9 cellular contexts compared by ENCODE assay signal in the genomic region with DNA sequence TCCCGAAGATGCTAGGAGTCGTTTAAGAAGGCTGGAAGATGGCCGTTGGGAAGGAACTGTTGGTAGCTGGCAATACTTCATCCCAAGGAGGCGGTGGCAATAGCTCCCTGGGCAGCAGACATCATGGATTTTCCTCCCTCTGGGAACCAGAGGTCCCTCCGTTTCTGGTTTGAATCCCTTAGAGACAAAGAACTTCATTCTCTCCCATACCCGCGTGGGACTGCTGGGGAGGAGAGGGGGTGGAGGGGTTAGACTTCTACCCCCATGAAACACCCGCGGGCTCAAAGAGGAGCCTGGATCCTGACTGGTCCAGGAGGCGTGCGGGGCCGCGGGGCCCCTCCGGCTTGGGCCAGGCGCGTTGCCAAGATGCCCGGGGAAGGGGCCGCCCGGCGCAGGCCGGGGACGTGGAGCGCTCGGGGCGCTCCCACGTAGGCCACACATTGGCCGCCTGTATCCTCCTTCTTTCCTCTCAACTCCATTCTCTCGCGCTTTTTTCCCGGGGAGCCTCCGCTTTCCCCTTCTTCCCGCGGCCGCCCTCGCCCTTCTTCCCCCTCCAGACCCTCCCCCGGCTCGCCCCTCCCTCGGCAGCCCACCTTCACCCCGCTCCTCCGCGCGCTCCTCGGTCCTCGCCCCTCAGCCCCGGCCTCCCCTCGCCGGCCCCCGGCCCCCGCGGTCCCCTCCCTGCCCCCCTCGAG. TPM values are rescaled to one million over a fixed set of nuclear protein-coding genes. Genes with fewer than 3 reads are reported as not detected.
DNase-seq lines count a peak whose midpoint lies in the region; ATAC-seq, FAIRE-seq and TF ChIP-seq lines count a peak whose summit lies in the region.
"Had no signal": no experiment of that assay in that cellular context is flagged by ENCODE, and none has a peak within 500 bp of the region (broad histone marks: within the 10 kb centered on the region; RNA-seq: fewer than 3 reads in every experiment).

No MANE protein-coding gene starts in this region.

- H3K4me3 Mint-ChIP-seq in activated CD4-positive, alpha-beta T cell treated with anti-CD3 and anti-CD28 coated beads for 36 hours = peak overlapping the region; percentile 79
- H3K4me3 Mint-ChIP-seq in IgD-negative memory B cell = peak overlapping the region; percentile 79 to 93 (median 90)

- H3K4me3 ChIP-seq in WI38 (ENCODE audit: low read depth, low read length) = peak overlapping the region; percentile 95
- peak overlapping the region; percentile 80 to 89 for H3K4me3 ChIP-seq in muscle layer of duodenum (ENCODE audit: low read depth in 1 of 2, low read length in 2 of 2)

- no peak for TF ChIP-seq CTCF in WI38 (IDR thresholded peaks at IDR 0.05; ENCODE audit: low read depth, low read length)

- peak; percentile 60 for DNase-seq in activated CD4-positive, alpha-beta T cell treated with anti-CD3 and anti-CD28 coated beads for 36 hours
- DNase-seq in activated CD4-positive, alpha-beta T cell treated with anti-CD3 and anti-CD28 coated beads, Interleukin-2, amount 50 U/mL, for 48 hours = no peak
- DNase-seq in erythroblast (lab: John Stamatoyannopoulos, UW) = peak; percentile 60 to 66
- peak; percentile 59 for DNase-seq in urothelium cell line (ENCODE audit: low spot score)

- H3K4me1 Mint-ChIP-seq in activated CD4-positive, alpha-beta T cell treated with anti-CD3 and anti-CD28 coated beads for 36 hours = peaks cover 29% of the 10 kb centered on the region
- peaks cover 22 to 23% (median 23%) of the 10 kb centered on the region in 3 donors for H3K4me1 Mint-ChIP-seq in IgD-negative memory B cell

- H3K9me3 Mint-ChIP-seq in activated CD4-positive, alpha-beta T cell treated with anti-CD3 and anti-CD28 coated beads for 36 hours (ENCODE audit: low read depth) = no peaks in the 10 kb centered on the region
- no peaks in the 10 kb centered on the region for H3K9me3 Mint-ChIP-seq in IgD-negative memory B cell

- ATAC-seq in activated CD4-positive, alpha-beta T cell treated with anti-CD3 and anti-CD28 coated beads for 36 hours = peak; percentile 39
- no peak for ATAC-seq in GM18861 (IDR thresholded peaks at IDR 0.05; ENCODE audit: unreplicated experiment)

- intact Hi-C loops in activated CD4-positive, alpha-beta T cell treated with anti-CD3 and anti-CD28 coated beads for 36 hours (cut with DNase I, micrococcal nuclease) = loop anchor here (1.0 to 2.0 kb wide), 4 partner anchors 8 to 98 kb away; partner anchors contain the start of genes NR1D1 (in 1 of the 2), RAPGEFL1 (in 1 of the 2) and WIPF2 (in 1 of the 2)

- peak overlapping the region; percentile 57 for H3K27ac Mint-ChIP-seq in activated CD4-positive, alpha-beta T cell treated with anti-CD3 and anti-CD28 coated beads for 36 hours
- H3K27ac Mint-ChIP-seq in IgD-negative memory B cell = peak overlapping the region; percentile 5 to 87 (median 67)

- peaks cover 0 to 5% of the 10 kb centered on the region in 2 donors for H3K36me3 ChIP-seq in muscle layer of duodenum (ENCODE audit: control insufficient read depth in 1 of 2, insufficient read depth in 2 of 2, low read length in 2 of 2)

- no peaks in the 10 kb centered on the region for H3K27me3 ChIP-seq in muscle layer of duodenum (ENCODE audit: low read depth, low read length)

- no peaks in the 10 kb centered on the region for H3K9me3 ChIP-seq in muscle layer of duodenum (ENCODE audit: control insufficient read depth in 1 of 2, low read length in 2 of 2)

- CTCF ChIA-PET in activated CD4-positive, alpha-beta T cell treated with anti-CD3 and anti-CD28 coated beads for 36 hours (lab: Charles Lee) = interaction anchor here (0.9 to 3.6 kb wide), 6 partner anchors 8 to 142 kb away, joined by 3 to 41 read pairs (median 5); no protein-coding TSS in a partner anchor

- H3K27me3 Mint-ChIP-seq in activated CD4-positive, alpha-beta T cell treated with anti-CD3 and anti-CD28 coated beads for 36 hours = no peaks in the 10 kb centered on the region
- H3K27me3 Mint-ChIP-seq in IgD-negative memory B cell = no peaks in the 10 kb centered on the region

- peaks cover 7 to 28% of the 10 kb centered on the region in 2 donors for H3K4me1 ChIP-seq in muscle layer of duodenum (ENCODE audit: control insufficient read depth in 1 of 2, insufficient read depth in 2 of 2, low read length in 2 of 2)

- no peak for FAIRE-seq in urothelium cell line (lab: Jason Lieb, UNC)
- FAIRE-seq: islet of Langerhans had no signal

- no peak for TF ChIP-seq POLR2A in erythroblast (IDR thresholded peaks at IDR 0.05; ENCODE audit: low read length)

- H3K36me3 Mint-ChIP-seq in activated CD4-positive, alpha-beta T cell treated with anti-CD3 and anti-CD28 coated beads for 36 hours (ENCODE audit: low read depth) = peaks cover 24% of the 10 kb centered on the region
- no peaks in the 10 kb centered on the region for H3K36me3 Mint-ChIP-seq in IgD-negative memory B cell

- peak overlapping the region; percentile 91 for H3K27ac ChIP-seq in muscle layer of duodenum (ENCODE audit: low read length)

- POLR2A ChIA-PET in activated CD4-positive, alpha-beta T cell treated with anti-CD3 and anti-CD28 coated beads for 36 hours (lab: Charles Lee) = interaction anchor here (1.6 to 4.0 kb wide), 3 partner anchors 8 to 18 kb away, joined by 5 to 22 read pairs (median 21); partner anchors contain the start of gene CASC3

RNA-seq across cellular contexts. Expression of gene MSL1, which starts 0.4 kb away (rescaled TPM):
- 10 to 100 TPM; 81.7 to 89.6 TPM for total RNA-seq in activated CD4-positive, alpha-beta T cell treated with anti-CD3 and anti-CD28 coated beads for 36 hours
- polyA plus RNA-seq in IgD-negative memory B cell = 10.1 TPM

RNA-seq across cellular contexts. Expression of gene CASC3, which starts 19.0 kb away (rescaled TPM):
- total RNA-seq in activated CD4-positive, alpha-beta T cell treated with anti-CD3 and anti-CD28 coated beads for 36 hours = 100 to 1,000 TPM in 1 of 2 experiments, 10 to 100 TPM in 1; 88.3 to 104 TPM
- polyA plus RNA-seq in IgD-negative memory B cell = 49.9 TPM

RNA-seq across cellular contexts. Expression of gene NR1D1, which starts 20.9 kb away (rescaled TPM):
- 1 to 10 TPM; 5.2 to 5.4 TPM for total RNA-seq in activated CD4-positive, alpha-beta T cell treated with anti-CD3 and anti-CD28 coated beads for 36 hours
- 3.6 TPM for polyA plus RNA-seq in IgD-negative memory B cell

RNA-seq across cellular contexts. Expression of gene RAPGEFL1, which starts 55.9 kb away (rescaled TPM):
- 1 to 10 TPM; 5.1 to 6.2 TPM for total RNA-seq in activated CD4-positive, alpha-beta T cell treated with anti-CD3 and anti-CD28 coated beads for 36 hours
- polyA plus RNA-seq in IgD-negative memory B cell = 0.69 TPM

RNA-seq across cellular contexts. Expression of gene THRA, which starts 58.6 kb away (rescaled TPM):
- total RNA-seq in activated CD4-positive, alpha-beta T cell treated with anti-CD3 and anti-CD28 coated beads for 36 hours = 10 to 100 TPM; 12.9 to 13.1 TPM
- polyA plus RNA-seq in IgD-negative memory B cell = 4.6 TPM

Comparison
In these comparisons a context has a peak if more than half of its experiments do, and no peak if none do; other contexts are left out.
1. DNase-seq: peak in activated CD4-positive, alpha-beta T cell treated with anti-CD3 and anti-CD28 coated beads for 36 hours (single experiment), erythroblast (2 of 2) and urothelium cell line (single experiment); none in activated CD4-positive, alpha-beta T cell treated with anti-CD3 and anti-CD28 coated beads, Interleukin-2, amount 50 U/mL, for 48 hours (0 of 2).